Comparison of ENCODE assay signal across 8 cellular contexts in the genomic region with DNA sequence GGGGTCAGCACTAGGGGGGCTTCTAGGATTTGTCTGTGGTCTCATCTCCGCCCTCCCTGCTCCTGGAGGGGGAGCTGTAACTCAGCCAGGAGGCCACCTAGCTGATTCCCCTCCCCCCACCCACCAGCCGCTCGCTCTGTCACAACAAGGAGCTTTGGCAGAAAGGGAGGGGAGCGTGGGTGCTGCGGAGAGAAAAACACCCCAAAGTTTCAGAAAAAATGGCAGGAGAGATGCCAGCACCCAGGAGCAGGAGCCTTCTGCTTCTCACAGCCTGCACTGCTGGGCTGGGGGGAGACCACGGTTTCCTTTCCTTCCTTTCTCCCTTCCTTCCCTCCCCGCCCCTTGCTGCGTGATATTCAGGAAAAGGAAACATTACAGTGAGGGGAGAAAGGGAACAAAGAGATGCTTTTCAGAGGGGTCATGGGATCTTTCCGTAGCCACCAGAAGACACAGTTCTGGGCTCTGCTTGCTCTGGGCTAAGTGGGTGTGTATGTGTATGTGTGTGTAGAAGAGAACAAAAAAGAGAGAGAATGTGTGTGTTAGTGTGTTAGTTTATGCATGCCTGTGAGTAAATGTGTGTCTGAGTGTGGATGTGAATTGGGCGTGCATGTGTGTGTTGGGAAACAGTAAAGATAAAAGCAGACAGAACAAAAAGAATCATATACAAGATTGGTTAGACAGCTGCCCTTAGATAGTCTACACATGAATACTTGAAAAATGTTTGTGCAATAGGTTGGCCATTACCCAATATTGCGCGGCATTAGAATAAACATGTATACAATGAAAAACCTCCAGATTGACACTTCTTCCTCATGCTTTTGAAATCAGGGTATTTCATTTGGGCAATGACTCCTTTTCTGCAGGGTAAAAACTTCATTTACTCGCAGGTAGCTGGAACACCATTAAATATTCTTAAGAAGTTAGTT. TPM values are rescaled to one million over a fixed set of nuclear protein-coding genes. Genes with fewer than 3 reads are reported as not detected.
A peak's percentile ranks its signal among the peaks of the same experiment; 100 is the strongest.
DNase-seq lines count a peak whose midpoint lies in the region; FAIRE-seq and TF ChIP-seq lines count a peak whose summit lies in the region.

No MANE protein-coding gene starts in this region.

- intact Hi-C loops in kidney (cut with DNase I) (no loop called here), tibial artery (cut with DNase I; ENCODE audit: low total_unique reads) (no loop called here)

- 31% methylated on average over 13 of the region's 13 CpGs for WGBS in thymus

- DNase-seq in SIG-M5 treated with dmso at 0.1 percent for 504 hours (lab: John Stamatoyannopoulos, UW; ENCODE audit: unreplicated experiment) (peak; percentile 6), SIG-M5 (lab: John Stamatoyannopoulos, UW) (no peak), cardiac fibroblast (ENCODE audit: low read depth in 2 of 2) (peak; percentile 19 to 26), kidney (no peak), DMS114 treated with DMSO at 0.1 percent for 48 hours (lab: John Stamatoyannopoulos, UW; ENCODE audit: unreplicated experiment) (no peak), tibial artery (no peak), HUDEP-2 (lab: John Stamatoyannopoulos, UW; ENCODE audit: unreplicated experiment in 76 of 76) (no peak)

- H3K4me1 ChIP-seq in kidney (ENCODE audit: control insufficient read depth in 1 of 2, insufficient read depth in 1 of 2, low read depth in 1 of 2, low read length in 2 of 2) (peaks cover 0 to 10% of the 10 kb centered on the region in 2 donors), thymus (ENCODE audit: control insufficient read depth, insufficient read depth, low read length) (peaks cover 4% of the 10 kb centered on the region), tibial artery (peaks cover 0 to 20% (median 9%) of the 10 kb centered on the region in 4 donors)

- H3K4me3 ChIP-seq in cardiac fibroblast (replicated peaks in 1 of 2; ENCODE audit: low read depth in 2 of 2, low read length in 2 of 2) (peak overlapping the region; percentile 26 to 28), kidney (ENCODE audit: low read length in 2 of 2) (peak overlapping the region; percentile 32 to 60), thymus (ENCODE audit: low read length) (peak overlapping the region; percentile 34), tibial artery (peak overlapping the region in 1 of 2 donors; percentile 31)

- no peak for FAIRE-seq in kidney (lab: Jason Lieb, UNC)

- no peaks in the 10 kb centered on the region for H3K9me3 ChIP-seq in kidney (ENCODE audit: control insufficient read depth in 1 of 2, low read length in 2 of 2)
- H3K9me3 ChIP-seq in thymus (ENCODE audit: control insufficient read depth): peaks cover 1% of the 10 kb centered on the region
- H3K9me3 ChIP-seq in tibial artery: no peaks in the 10 kb centered on the region

- peak overlapping the region; percentile 32 to 34 for H3K9ac ChIP-seq in kidney (ENCODE audit: low read length in 2 of 2)

- H3K27ac ChIP-seq in kidney (ENCODE audit: low read depth in 2 of 2, low read length in 2 of 2): no peak overlapping the region
- H3K27ac ChIP-seq in thymus (ENCODE audit: low read depth): no peak overlapping the region
- no peak overlapping the region for H3K27ac ChIP-seq in tibial artery

- H3K36me3 ChIP-seq in kidney (ENCODE audit: control insufficient read depth in 1 of 2, insufficient read depth in 2 of 2, low read length in 2 of 2): no peaks in the 10 kb centered on the region
- H3K36me3 ChIP-seq in thymus (ENCODE audit: control insufficient read depth, insufficient read depth): no peaks in the 10 kb centered on the region
- no peaks in the 10 kb centered on the region for H3K36me3 ChIP-seq in tibial artery

- H3K27me3 ChIP-seq in thymus (ENCODE audit: control insufficient read depth, insufficient read depth): no peaks in the 10 kb centered on the region
- peaks cover 0 to 15% of the 10 kb centered on the region in 2 donors for H3K27me3 ChIP-seq in tibial artery

- TF ChIP-seq CTCF in cardiac fibroblast (IDR thresholded peaks at IDR 0.05; ENCODE audit: low read depth, low read length): no peak
- no peak for TF ChIP-seq CTCF in kidney (IDR thresholded peaks at IDR 0.05; ENCODE audit: borderline replicate concordance, extremely low read depth, insufficient read depth)
- TF ChIP-seq CTCF in tibial artery (IDR thresholded peaks at IDR 0.05): no peak

RNA-seq across cellular contexts. Expression of a gene that starts 36.4 kb away (rescaled TPM):
- 192 TPM for total RNA-seq in kidney
- polyA plus RNA-seq in kidney (ENCODE audit: insufficient read depth, low read depth, low replicate concordance): 331 TPM
- 94.0 TPM for polyA plus RNA-seq in thymus

Comparison
In these comparisons a context has a peak if more than half of its experiments do, and no peak if none do; other contexts are left out.
1. DNase-seq: peak in SIG-M5 treated with dmso at 0.1 percent for 504 hours (single experiment) and cardiac fibroblast (2 of 2); none in SIG-M5 (single experiment), kidney (single experiment), DMS114 treated with DMSO at 0.1 percent for 48 hours (single experiment), tibial artery (0 of 2) and HUDEP-2 (0 of 76).